Comparison of ENCODE assay signal across 19 cellular contexts in genomic region chr10:100907773-100908172, GRCh38.
"Had no signal": no experiment of that assay in that cellular context is flagged by ENCODE, and none has a peak within 500 bp of the region (broad histone marks: within the 10 kb centered on the region; RNA-seq: fewer than 3 reads in every experiment).

No MANE protein-coding gene starts in this region.

- H3K27ac Mint-ChIP-seq: naive thymus-derived CD4-positive, alpha-beta T cell; stimulated activated naive B cell treated with anti-CD40 and anti-IgM and Interleukin-4, amounts not matched to agents 10 μg/mL and 1 μg/mL and 100 μg/mL, for 72 hours; stimulated activated naive CD8-positive, alpha-beta T cell treated with anti-CD3 and anti-CD28 coated beads, Interleukin-15, amount 100 ng/mL, for 72 hours had no signal

- DNase-seq: effector CD8-positive, alpha-beta T cell; foreskin melanocyte; heart left ventricle; hypothalamus; kidney glomerular epithelial cell; naive thymus-derived CD4-positive, alpha-beta T cell; psoas muscle; retina; spleen; stimulated activated CD4-positive, alpha-beta T cell treated with anti-CD3 and anti-CD28 coated beads, Interleukin-15, amount 100 ng/mL, for 24 hours; stimulated activated CD4-positive, alpha-beta T cell treated with anti-CD3 and anti-CD28 coated beads, Interleukin-2, amount 100 ng/mL, for 24 hours; stimulated activated CD4-positive, alpha-beta T cell treated with anti-CD3 and anti-CD28 coated beads, Interleukin-4, amount 100 ng/mL, for 4 hours; stimulated activated naive B cell treated with anti-CD40 and anti-IgM and Interleukin-4, amounts not matched to agents 10 μg/mL and 1 μg/mL and 100 μg/mL, for 72 hours; stimulated activated naive CD8-positive, alpha-beta T cell treated with anti-CD3 and anti-CD28 coated beads, Interleukin-15, amount 100 ng/mL, for 72 hours; testis; upper lobe of right lung had no signal

- H3K36me3 ChIP-seq: heart left ventricle, neutrophil, spleen, tibial nerve, upper lobe of right lung, vagina had no signal

- H3K4me3 ChIP-seq: heart left ventricle, psoas muscle, spleen, testis, tibial nerve, upper lobe of right lung, vagina had no signal

- H3K4me3 Mint-ChIP-seq: naive thymus-derived CD4-positive, alpha-beta T cell; stimulated activated naive B cell treated with anti-CD40 and anti-IgM and Interleukin-4, amounts not matched to agents 10 μg/mL and 1 μg/mL and 100 μg/mL, for 72 hours; stimulated activated naive CD8-positive, alpha-beta T cell treated with anti-CD3 and anti-CD28 coated beads, Interleukin-15, amount 100 ng/mL, for 72 hours had no signal

- H3K9me3 Mint-ChIP-seq: naive thymus-derived CD4-positive, alpha-beta T cell; stimulated activated naive B cell treated with anti-CD40 and anti-IgM and Interleukin-4, amounts not matched to agents 10 μg/mL and 1 μg/mL and 100 μg/mL, for 72 hours; stimulated activated naive CD8-positive, alpha-beta T cell treated with anti-CD3 and anti-CD28 coated beads, Interleukin-15, amount 100 ng/mL, for 72 hours had no signal

- H3K9me3 ChIP-seq: heart left ventricle, neutrophil, psoas muscle, spleen, testis, tibial nerve, upper lobe of right lung, vagina had no signal

- H3K36me3 Mint-ChIP-seq: naive thymus-derived CD4-positive, alpha-beta T cell had no signal

- H3K27me3 ChIP-seq: heart left ventricle, spleen, testis, tibial nerve, upper lobe of right lung, vagina had no signal

- H3K27ac ChIP-seq: heart left ventricle, neutrophil, psoas muscle, tibial nerve, upper lobe of right lung, vagina had no signal
